ENCODE assay signal across 13 cellular contexts in genomic region chr9:98958271-98958989, GRCh38. TPM values are rescaled to one million over a fixed set of nuclear protein-coding genes. Genes with fewer than 3 reads are reported as not detected.
DNase-seq lines count a peak whose midpoint lies in the region; ATAC-seq and TF ChIP-seq lines count a peak whose summit lies in the region.
"Had no signal": no experiment of that assay in that cellular context is flagged by ENCODE, and none has a peak within 500 bp of the region (broad histone marks: within the 10 kb centered on the region; RNA-seq: fewer than 3 reads in every experiment).

No MANE protein-coding gene starts in this region.

- H3K9ac ChIP-seq in mucosa of rectum (ENCODE audit: low read depth in 1 of 2, low read length in 2 of 2): no peak overlapping the region

- 18% methylated on average over 10 of the region's 10 CpGs for WGBS in esophagus muscularis mucosa
- 14 to 18% methylated on average over 10 of the region's 10 CpGs for WGBS in aorta, 2 donors

- H3K27ac ChIP-seq in esophagus muscularis mucosa (replicated peaks in 1 of 4) (peak overlapping the region; percentile 87 to 92 (median 88)), mucosa of rectum (ENCODE audit: low read depth in 2 of 2, low read length in 2 of 2) (peak overlapping the region; percentile 38 to 64), aorta (ENCODE audit: low read depth in 1 of 2, low read length in 2 of 2) (peak overlapping the region; percentile 29 to 92)
- H3K27ac ChIP-seq: 22Rv1 had no signal

- H3K4me3 ChIP-seq in esophagus muscularis mucosa: peak overlapping the region in 3 of 4 donors; percentile 17 to 27 (median 21)
- H3K4me3 ChIP-seq in mucosa of rectum (ENCODE audit: low read length in 2 of 2): no peak overlapping the region
- no peak overlapping the region for H3K4me3 ChIP-seq in aorta (ENCODE audit: low read length in 2 of 2)

- H3K27me3 ChIP-seq in esophagus muscularis mucosa (no peaks in the 10 kb centered on the region), mucosa of rectum (ENCODE audit: control insufficient read depth in 2 of 2, insufficient read depth in 2 of 2, low read length in 2 of 2) (no peaks in the 10 kb centered on the region), aorta (ENCODE audit: control insufficient read depth in 1 of 2, insufficient read depth in 2 of 2, low read length in 1 of 2) (no peaks in the 10 kb centered on the region)

- TF ChIP-seq CTCF in esophagus muscularis mucosa (IDR thresholded peaks at IDR 0.05): no peak

- DNase-seq in NCI-H526 treated with DMSO at 0.1 percent for 48 hours (lab: John Stamatoyannopoulos, UW) (peak; percentile 7), NCI-H526 (lab: John Stamatoyannopoulos, UW) (no peak), esophagus muscularis mucosa (ENCODE audit: extremely low spot score) (no peak), aorta (no peak), NK-92 (lab: John Stamatoyannopoulos, UW; ENCODE audit: unreplicated experiment) (no peak)
- no peak for DNase-seq in stimulated activated CD4-positive, alpha-beta T cell treated with anti-CD3 and anti-CD28 coated beads, Interleukin-12 subunit alpha, Interleukin-12 subunit beta, amount 100 ng/mL, for 4 hours
- DNase-seq in activated CD4-positive, alpha-beta T cell treated with anti-CD3 and anti-CD28 coated beads for 48 hours: no peak
- DNase-seq: activated T-cell treated with anti-CD3 and anti-CD28 coated beads, Interleukin-2, amount 50 U/mL, for 72 hours; GDM1; NCI-H1092 had no signal

- H3K36me3 ChIP-seq in esophagus muscularis mucosa: no peaks in the 10 kb centered on the region
- H3K36me3 ChIP-seq in mucosa of rectum (ENCODE audit: control insufficient read depth in 2 of 2, insufficient read depth in 2 of 2, low read length in 2 of 2): no peaks in the 10 kb centered on the region
- no peaks in the 10 kb centered on the region for H3K36me3 ChIP-seq in aorta (ENCODE audit: control insufficient read depth in 1 of 2, insufficient read depth in 2 of 2, low read length in 1 of 2)

- intact Hi-C loops in esophagus muscularis mucosa (cut with DNase I) (no loop called here), aorta (cut with DNase I) (no loop called here)

- TF ChIP-seq EP300 in esophagus muscularis mucosa (IDR thresholded peaks at IDR 0.05): no peak

- H3K9me3 ChIP-seq in esophagus muscularis mucosa (peaks cover 0 to 7% (median 0%) of the 10 kb centered on the region in 4 donors), mucosa of rectum (ENCODE audit: control insufficient read depth in 2 of 2, low read length in 2 of 2) (no peaks in the 10 kb centered on the region), aorta (ENCODE audit: control insufficient read depth, low read length) (no peaks in the 10 kb centered on the region)

- no peak for TF ChIP-seq POLR2A in esophagus muscularis mucosa (IDR thresholded peaks at IDR 0.05; ENCODE audit: low read depth)

- peak; percentile 78 for ATAC-seq in aorta (ENCODE audit: low FRiP score)
- ATAC-seq: activated T-cell treated with anti-CD3 and anti-CD28 coated beads, Interleukin-2, amount 50 U/mL, for 72 hours; HCT116 had no signal

- H3K4me1 ChIP-seq in esophagus muscularis mucosa (peaks cover 42 to 99% (median 96%) of the 10 kb centered on the region in 4 donors), mucosa of rectum (ENCODE audit: control insufficient read depth in 2 of 2, insufficient read depth in 2 of 2, low read length in 2 of 2) (peaks cover 2% of the 10 kb centered on the region in 2 donors), aorta (ENCODE audit: control insufficient read depth in 1 of 2, insufficient read depth in 2 of 2, low read length in 2 of 2) (peaks cover 2 to 3% of the 10 kb centered on the region in 2 donors)

RNA-seq across cellular contexts. Expression of gene COL15A1, which starts 14.7 kb away (rescaled TPM):
- 100 to 1,000 TPM; 134 to 256 (median 145) TPM for total RNA-seq in esophagus muscularis mucosa
- 100 to 1,000 TPM in 1 of 2 donors, 10 to 100 TPM in 1; 53.3 to 126 TPM for total RNA-seq in aorta
- polyA plus RNA-seq in aorta: 10 to 100 TPM in 1 of 2 donors, 1 to 10 TPM in 1; 6.3 to 19.6 TPM

Comparison
In these comparisons a context has a peak if more than half of its experiments do, and no peak if none do; other contexts are left out.
1. H3K4me3 ChIP-seq: peak in esophagus muscularis mucosa (3 of 4); none in mucosa of rectum (0 of 2) and aorta (0 of 2).
2. Peak in every context shown above with its lines, with median percentiles within 50 percentile points of each other: H3K27ac ChIP-seq.